Comparison of ENCODE assay signal across 24 cellular contexts in the genomic region with DNA sequence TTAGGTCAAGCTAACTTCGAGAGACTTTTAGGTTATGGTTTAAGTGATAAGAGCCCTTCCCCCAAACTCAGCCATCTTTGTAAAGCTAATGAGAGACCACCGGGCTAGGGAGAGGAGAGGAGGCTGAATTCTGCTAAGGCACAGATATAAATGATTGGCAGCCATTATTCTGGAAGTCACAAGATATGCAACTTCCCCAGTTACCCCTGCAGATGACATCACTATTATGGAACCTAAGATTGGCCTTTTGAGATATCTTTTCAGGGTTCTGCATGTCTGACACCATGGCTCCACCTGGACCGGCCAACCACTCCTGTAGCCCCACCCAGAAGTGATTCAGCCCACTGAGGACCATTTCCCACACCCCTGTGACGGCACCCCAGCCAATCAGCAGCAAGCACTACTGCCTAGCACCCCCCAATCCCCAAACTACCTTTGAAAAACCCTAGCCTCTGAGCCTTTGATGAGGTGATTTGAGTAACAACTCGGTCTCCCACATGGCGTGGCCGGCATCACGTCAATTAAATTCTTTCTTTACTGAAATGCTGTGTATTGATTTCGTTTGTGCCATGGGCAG.
"Had no signal": no experiment of that assay in that cellular context is flagged by ENCODE, and none has a peak within 500 bp of the region (broad histone marks: within the 10 kb centered on the region; RNA-seq: fewer than 3 reads in every experiment).

No MANE protein-coding gene starts in this region.

- H3K4me1 Mint-ChIP-seq: activated CD4-positive, alpha-beta T cell treated with anti-CD3 and anti-CD28 coated beads, Interleukin-2, amount 10 ng/mL, durations not matched to agents 7 days and 5 days; activated naive CD8-positive, alpha-beta T cell treated with anti-CD3 and anti-CD28 coated beads, Interleukin-2, amount 50 U/mL, for 24 hours had no signal

- H3K4me1 ChIP-seq: ascending aorta, body of pancreas had no signal

- H3K9me3 Mint-ChIP-seq: activated CD4-positive, alpha-beta memory T cell treated with anti-CD3 and anti-CD28 coated beads for 36 hours; activated CD4-positive, alpha-beta T cell treated with anti-CD3 and anti-CD28 coated beads, Interleukin-2, amount 10 ng/mL, durations not matched to agents 7 days and 5 days; activated naive CD4-positive, alpha-beta T cell treated with anti-CD3 and anti-CD28 coated beads, Interleukin-2, amount 50 U/mL, for 72 hours; activated naive CD8-positive, alpha-beta T cell treated with anti-CD3 and anti-CD28 coated beads, Interleukin-2, amount 50 U/mL, for 24 hours; activated T-cell treated with anti-CD3 and anti-CD28 coated beads, Interleukin-2, amount 50 U/mL, for 72 hours had no signal

- H3K4me3 Mint-ChIP-seq: activated CD4-positive, alpha-beta memory T cell treated with anti-CD3 and anti-CD28 coated beads for 36 hours; activated CD4-positive, alpha-beta T cell treated with anti-CD3 and anti-CD28 coated beads, Interleukin-2, amount 10 ng/mL, durations not matched to agents 7 days and 5 days; activated naive CD8-positive, alpha-beta T cell treated with anti-CD3 and anti-CD28 coated beads, Interleukin-2, amount 50 U/mL, for 24 hours; activated T-cell treated with anti-CD3 and anti-CD28 coated beads, Interleukin-2, amount 50 U/mL, for 72 hours had no signal

- H3K27ac ChIP-seq: ascending aorta, body of pancreas, SK-N-MC, VCaP had no signal

- DNase-seq: activated CD4-positive, alpha-beta memory T cell treated with anti-CD3 and anti-CD28 coated beads for 36 hours; activated CD4-positive, alpha-beta T cell treated with anti-CD3 and anti-CD28 coated beads, Interleukin-2, amount 10 ng/mL, durations not matched to agents 7 days and 5 days; activated CD4-positive, CD25-positive, alpha-beta regulatory T cell; activated CD8-positive, alpha-beta memory T cell treated with anti-CD3 and anti-CD28 coated beads, Interleukin-2, amount 50 U/mL, for 48 hours; activated naive CD8-positive, alpha-beta T cell treated with anti-CD3 and anti-CD28 coated beads, Interleukin-2, amount 50 U/mL, for 24 hours; activated T-cell treated with anti-CD3 and anti-CD28 coated beads, Interleukin-2, amount 50 U/mL, for 72 hours; amniotic stem cell; body of pancreas; central memory CD4-positive, alpha-beta T cell; KBM-7; NCI-H1048; NCI-H146; NCI-H1930; NCI-H2171; NCI-H2227 treated with DMSO at 0.1 percent for 48 hours; NCI-H446 treated with DMSO at 0.1 percent for 48 hours; NCI-H526 treated with DMSO at 0.1 percent for 48 hours; NCI-H82; T-helper 1 cell had no signal

- H3K36me3 Mint-ChIP-seq: activated CD4-positive, alpha-beta memory T cell treated with anti-CD3 and anti-CD28 coated beads for 36 hours; activated naive CD4-positive, alpha-beta T cell treated with anti-CD3 and anti-CD28 coated beads, Interleukin-2, amount 50 U/mL, for 72 hours had no signal

- H3K4me3 ChIP-seq: ascending aorta, body of pancreas, SK-N-MC had no signal

- H3K27ac Mint-ChIP-seq: activated CD4-positive, alpha-beta memory T cell treated with anti-CD3 and anti-CD28 coated beads for 36 hours; activated CD4-positive, alpha-beta T cell treated with anti-CD3 and anti-CD28 coated beads, Interleukin-2, amount 10 ng/mL, durations not matched to agents 7 days and 5 days; activated naive CD4-positive, alpha-beta T cell treated with anti-CD3 and anti-CD28 coated beads, Interleukin-2, amount 50 U/mL, for 72 hours; activated naive CD8-positive, alpha-beta T cell treated with anti-CD3 and anti-CD28 coated beads, Interleukin-2, amount 50 U/mL, for 24 hours; activated T-cell treated with anti-CD3 and anti-CD28 coated beads, Interleukin-2, amount 50 U/mL, for 72 hours had no signal

- H3K27me3 Mint-ChIP-seq: activated CD4-positive, alpha-beta T cell treated with anti-CD3 and anti-CD28 coated beads, Interleukin-2, amount 10 ng/mL, durations not matched to agents 7 days and 5 days had no signal

- FAIRE-seq: bronchial epithelial cell had no signal

- H3K9me3 ChIP-seq: ascending aorta, body of pancreas had no signal
